ENCODE assay signal across 13 cellular contexts in genomic region chr1:42157667-42158066, GRCh38. TPM values are rescaled to one million over a fixed set of nuclear protein-coding genes. Genes with fewer than 3 reads are reported as not detected.
DNase-seq lines count a peak whose midpoint lies in the region; ATAC-seq lines count a peak whose summit lies in the region.
"Had no signal": no experiment of that assay in that cellular context is flagged by ENCODE, and none has a peak within 500 bp of the region (broad histone marks: within the 10 kb centered on the region; RNA-seq: fewer than 3 reads in every experiment).

No MANE protein-coding gene starts in this region.

- no peak overlapping the region for H3K9ac ChIP-seq in neuronal stem cell (ENCODE audit: low read depth, low read length, poor library complexity)
- H3K9ac ChIP-seq: BLaER1 treated with 17β-estradiol and CSF1 and Interleukin-3, amounts not matched to agents 10 nM and 100 nM had no signal

- peaks cover 6% of the 10 kb centered on the region for H3K9me3 Mint-ChIP-seq in activated CD8-positive, alpha-beta memory T cell treated with anti-CD3 and anti-CD28 coated beads, Interleukin-2, amount 10 ng/mL, durations not matched to agents 7 days and 5 days (ENCODE audit: low read depth)

- CTCF ChIA-PET in activated CD8-positive, alpha-beta memory T cell treated with anti-CD3 and anti-CD28 coated beads, Interleukin-2, amount 10 ng/mL, durations not matched to agents 7 days and 5 days (lab: Charles Lee): interaction anchor here (0.9 to 1.5 kb wide), 2 partner anchors 10 to 15 kb away, joined by 3 to 6 read pairs; no protein-coding TSS in a partner anchor

- H2BK12ac ChIP-seq in neuronal stem cell (ENCODE audit: low read length): no peak overlapping the region

- H3K14ac ChIP-seq in neuronal stem cell (ENCODE audit: low read length): peak overlapping the region; percentile 43

- H3K4me2 ChIP-seq in neuronal stem cell (ENCODE audit: insufficient read depth, low read length, poor library complexity, severe bottlenecking): no peak overlapping the region
- H3K4me2 ChIP-seq: BLaER1 treated with 17β-estradiol and CSF1 and Interleukin-3, amounts not matched to agents 10 nM and 100 nM; smooth muscle cell had no signal

- peak overlapping the region; percentile 52 for H3K18ac ChIP-seq in neuronal stem cell (ENCODE audit: low read length)

- peak overlapping the region; percentile 62 for H2BK120ac ChIP-seq in neuronal stem cell (ENCODE audit: low read depth, low read length)

- no peak overlapping the region for H4K91ac ChIP-seq in neuronal stem cell (ENCODE audit: low read depth, low read length, poor library complexity)

- no peaks in the 10 kb centered on the region for H3K4me1 ChIP-seq in neuronal stem cell (ENCODE audit: control insufficient read depth in 2 of 2, insufficient read depth in 1 of 2, low read depth in 1 of 2, low read length in 2 of 2)

- peak; percentile 42 for ATAC-seq in activated CD8-positive, alpha-beta memory T cell treated with anti-CD3 and anti-CD28 coated beads, Interleukin-2, amount 10 ng/mL, durations not matched to agents 7 days and 5 days
- ATAC-seq in HG03097 (IDR thresholded peaks at IDR 0.05; ENCODE audit: low FRiP score, unreplicated experiment): no peak

- H3K27me3 Mint-ChIP-seq in activated CD8-positive, alpha-beta memory T cell treated with anti-CD3 and anti-CD28 coated beads, Interleukin-2, amount 10 ng/mL, durations not matched to agents 7 days and 5 days: peaks cover 12% of the 10 kb centered on the region

- H3K4me3 ChIP-seq in Jurkat, Clone E6-1 (ENCODE audit: low read length): no peak overlapping the region
- no peak overlapping the region for H3K4me3 ChIP-seq in neuronal stem cell (ENCODE audit: low read length in 2 of 2)
- H3K4me3 ChIP-seq: BLaER1 treated with 17β-estradiol and CSF1 and Interleukin-3, amounts not matched to agents 10 nM and 100 nM; smooth muscle cell had no signal

- peak overlapping the region; percentile 93 for H4K8ac ChIP-seq in neuronal stem cell (ENCODE audit: low read depth, low read length)

- H3K36me3 ChIP-seq in neuronal stem cell (replicated peaks in 1 of 2; ENCODE audit: control insufficient read depth in 2 of 2, insufficient read depth in 2 of 2, low read length in 2 of 2): no peaks in the 10 kb centered on the region
- H3K36me3 ChIP-seq: BLaER1 treated with 17β-estradiol and CSF1 and Interleukin-3, amounts not matched to agents 10 nM and 100 nM had no signal

- in situ Hi-C loops in SK-MEL-5 (cut with HindIII; ENCODE audit: low pct_unique_long_range_greater_than_20kb, low sequenced_read_pairs): no loop called here

- H3K9me3 ChIP-seq in neuronal stem cell (replicated peaks in 1 of 2; ENCODE audit: control insufficient read depth in 2 of 2, insufficient read depth in 1 of 2, low read depth in 1 of 2, low read length in 2 of 2): peaks cover 0 to 4% of the 10 kb centered on the region in 2 donors

- peaks cover 12% of the 10 kb centered on the region for H3K4me1 Mint-ChIP-seq in activated CD8-positive, alpha-beta memory T cell treated with anti-CD3 and anti-CD28 coated beads, Interleukin-2, amount 10 ng/mL, durations not matched to agents 7 days and 5 days

- no peak overlapping the region for H3K27ac Mint-ChIP-seq in activated CD8-positive, alpha-beta memory T cell treated with anti-CD3 and anti-CD28 coated beads, Interleukin-2, amount 10 ng/mL, durations not matched to agents 7 days and 5 days

- peak overlapping the region; percentile 73 for H2AK5ac ChIP-seq in neuronal stem cell (ENCODE audit: low read depth, low read length)

- WGBS in neuronal stem cell (ENCODE audit: extremely low coverage in 2 of 2, insufficient read length in 2 of 2, insufficient replicate concordance in 1 of 2), 2 donors: no CpG with 5 or more reads among the region's 7 CpGs

- H3K4me3 Mint-ChIP-seq in activated CD8-positive, alpha-beta memory T cell treated with anti-CD3 and anti-CD28 coated beads, Interleukin-2, amount 10 ng/mL, durations not matched to agents 7 days and 5 days: no peak overlapping the region

- DNase-seq in activated CD8-positive, alpha-beta memory T cell treated with anti-CD3 and anti-CD28 coated beads, Interleukin-2, amount 10 ng/mL, durations not matched to agents 7 days and 5 days: no peak
- no peak for DNase-seq in activated CD8-positive, alpha-beta memory T cell treated with anti-CD3 and anti-CD28 coated beads, Interleukin-2, amount 50 U/mL, for 4 hours
- DNase-seq in Jurkat, Clone E6-1 (ENCODE audit: low read depth, low spot score): peak; percentile 82
- DNase-seq in SK-MEL-5 (ENCODE audit: low read depth, low spot score) (peak; percentile 31), neuronal stem cell (ENCODE audit: low spot score) (no peak), A172 (ENCODE audit: low spot score) (no peak), retina (no peak)
- DNase-seq: NCI-H1417 treated with DMSO at 0.1 percent for 48 hours had no signal

- H3K79me1 ChIP-seq in neuronal stem cell (ENCODE audit: low read depth, low read length): peaks cover 2% of the 10 kb centered on the region

- no peak overlapping the region for H3K27ac ChIP-seq in neuronal stem cell (replicated peaks; ENCODE audit: low read length)
- H3K27ac ChIP-seq: BLaER1 treated with 17β-estradiol and CSF1 and Interleukin-3, amounts not matched to agents 10 nM and 100 nM had no signal

- H3K36me3 Mint-ChIP-seq in activated CD8-positive, alpha-beta memory T cell treated with anti-CD3 and anti-CD28 coated beads, Interleukin-2, amount 10 ng/mL, durations not matched to agents 7 days and 5 days: peaks cover 2% of the 10 kb centered on the region

- no peak overlapping the region for H3K4ac ChIP-seq in neuronal stem cell (ENCODE audit: low read length)

- peak overlapping the region; percentile 90 for H2BK15ac ChIP-seq in neuronal stem cell (ENCODE audit: low read length)

- peak overlapping the region; percentile 75 for H3K23ac ChIP-seq in neuronal stem cell (ENCODE audit: low read depth, low read length, poor library complexity)

- no peak overlapping the region for H2BK5ac ChIP-seq in neuronal stem cell (ENCODE audit: low read length)

- H2AFZ ChIP-seq in neuronal stem cell (ENCODE audit: low read length): no peak overlapping the region

- H3K27me3 ChIP-seq in neuronal stem cell (ENCODE audit: control insufficient read depth in 3 of 3, insufficient read depth in 3 of 3, low read depth in 1 of 3, low read length in 3 of 3): peaks cover 0 to 5% (median 0%) of the 10 kb centered on the region in 3 experiments
- H3K27me3 ChIP-seq: BLaER1 treated with 17β-estradiol and CSF1 and Interleukin-3, amounts not matched to agents 10 nM and 100 nM had no signal

RNA-seq across cellular contexts. Expression of gene GUCA2B, which starts 4.5 kb away (rescaled TPM):
- total RNA-seq in activated CD8-positive, alpha-beta memory T cell treated with anti-CD3 and anti-CD28 coated beads, Interleukin-2, amount 10 ng/mL, durations not matched to agents 7 days and 5 days: not detected
- not detected for polyA plus RNA-seq in Jurkat, Clone E6-1 (2012; ENCODE audit: insufficient read depth, insufficient read length)
- not detected in 2 replicates for total RNA-seq in SK-MEL-5 (2014; rRNA removed; shearing (Covaris generic))
- not detected in 2 replicates for polyA plus RNA-seq in SK-MEL-5 (2015; cell fraction: cytosol; rRNA removed)
- polyA plus RNA-seq in SK-MEL-5 (2015; cell fraction: nucleus; rRNA removed): not detected in 2 replicates
- polyA plus RNA-seq in neuronal stem cell (2013, experiment 1 of 2): not detected
- not detected for polyA plus RNA-seq in neuronal stem cell (2013, experiment 2 of 2)
- not detected in 2 replicates for total RNA-seq in A172 (2014; rRNA removed; shearing (Covaris generic))
- total RNA-seq: dermis microvascular lymphatic vessel endothelial cell, smooth muscle cell had no signal
- polyA plus RNA-seq: neural cell, smooth muscle cell had no signal

RNA-seq across cellular contexts. Expression of gene GUCA2A, which starts 6.9 kb away (rescaled TPM):
- total RNA-seq in activated CD8-positive, alpha-beta memory T cell treated with anti-CD3 and anti-CD28 coated beads, Interleukin-2, amount 10 ng/mL, durations not matched to agents 7 days and 5 days: not detected
- polyA plus RNA-seq in Jurkat, Clone E6-1 (2012; ENCODE audit: insufficient read depth, insufficient read length): not detected
- total RNA-seq in SK-MEL-5 (2014; rRNA removed; shearing (Covaris generic)): not detected in 2 replicates
- polyA plus RNA-seq in SK-MEL-5 (2015; cell fraction: cytosol; rRNA removed): not detected in 2 replicates
- not detected in 2 replicates for polyA plus RNA-seq in SK-MEL-5 (2015; cell fraction: nucleus; rRNA removed)
- not detected for polyA plus RNA-seq in neuronal stem cell (2013, experiment 1 of 2)
- not detected for polyA plus RNA-seq in neuronal stem cell (2013, experiment 2 of 2)
- not detected in 2 replicates for total RNA-seq in A172 (2014; rRNA removed; shearing (Covaris generic))
- total RNA-seq: dermis microvascular lymphatic vessel endothelial cell, smooth muscle cell had no signal
- polyA plus RNA-seq: neural cell, smooth muscle cell had no signal

Comparison
In these comparisons a context has a peak if more than half of its experiments do, and no peak if none do; other contexts are left out.
1. DNase-seq: peak in Jurkat, Clone E6-1 (single experiment) and SK-MEL-5 (single experiment); none in activated CD8-positive, alpha-beta memory T cell treated with anti-CD3 and anti-CD28 coated beads, Interleukin-2, amount 10 ng/mL, durations not matched to agents 7 days and 5 days (single experiment), activated CD8-positive, alpha-beta memory T cell treated with anti-CD3 and anti-CD28 coated beads, Interleukin-2, amount 50 U/mL, for 4 hours (single experiment), neuronal stem cell (single experiment), A172 (single experiment) and retina (single experiment).